In genomic region chrX:135411893-135412292, GRCh38 we compare ENCODE assay signal across 1 cellular context.
TF ChIP-seq lines count a peak whose summit lies in the region.

No MANE protein-coding gene starts in this region.

TF ChIP-seq in IMR-90, 13 proteins besides CTCF, POLR2A, EP300 and RAD21 (continued from another document):
- TF ChIP-seq USF2 (IDR thresholded peaks at IDR 0.05; ENCODE audit: low read depth, low read length): no peak
- TF ChIP-seq SMC3 (IDR thresholded peaks at IDR 0.05; ENCODE audit: low read depth, low read length): no peak
- TF ChIP-seq MXI1 (IDR thresholded peaks at IDR 0.05; ENCODE audit: borderline replicate concordance, low read depth, low read length): no peak
- no peak for TF ChIP-seq MAFK (IDR thresholded peaks at IDR 0.05; ENCODE audit: low read depth, low read length)
- no peak for TF ChIP-seq BHLHE40 (IDR thresholded peaks at IDR 0.05; ENCODE audit: low read depth, low read length)
- no peak for TF ChIP-seq MAZ (IDR thresholded peaks at IDR 0.05; ENCODE audit: borderline replicate concordance, low read depth, low read length)
- no peak for TF ChIP-seq RCOR1 (IDR thresholded peaks at IDR 0.05; ENCODE audit: insufficient replicate concordance, low read length)
- no peak for TF ChIP-seq CEBPB (IDR thresholded peaks at IDR 0.05; ENCODE audit: low read depth, low read length)
- no peak for TF ChIP-seq NFE2L2 (IDR thresholded peaks at IDR 0.05; ENCODE audit: low read depth, low read length)
